1 cellular context compared by ENCODE assay signal in genomic region chr14:96098309-96098998, GRCh38.
TF ChIP-seq lines count a peak whose summit lies in the region.

No MANE protein-coding gene starts in this region.

TF ChIP-seq in HepG2, 621 proteins besides CTCF, POLR2A, EP300 and RAD21 (continued from another document and continues in another):
- TF ChIP-seq, protein P1, sequence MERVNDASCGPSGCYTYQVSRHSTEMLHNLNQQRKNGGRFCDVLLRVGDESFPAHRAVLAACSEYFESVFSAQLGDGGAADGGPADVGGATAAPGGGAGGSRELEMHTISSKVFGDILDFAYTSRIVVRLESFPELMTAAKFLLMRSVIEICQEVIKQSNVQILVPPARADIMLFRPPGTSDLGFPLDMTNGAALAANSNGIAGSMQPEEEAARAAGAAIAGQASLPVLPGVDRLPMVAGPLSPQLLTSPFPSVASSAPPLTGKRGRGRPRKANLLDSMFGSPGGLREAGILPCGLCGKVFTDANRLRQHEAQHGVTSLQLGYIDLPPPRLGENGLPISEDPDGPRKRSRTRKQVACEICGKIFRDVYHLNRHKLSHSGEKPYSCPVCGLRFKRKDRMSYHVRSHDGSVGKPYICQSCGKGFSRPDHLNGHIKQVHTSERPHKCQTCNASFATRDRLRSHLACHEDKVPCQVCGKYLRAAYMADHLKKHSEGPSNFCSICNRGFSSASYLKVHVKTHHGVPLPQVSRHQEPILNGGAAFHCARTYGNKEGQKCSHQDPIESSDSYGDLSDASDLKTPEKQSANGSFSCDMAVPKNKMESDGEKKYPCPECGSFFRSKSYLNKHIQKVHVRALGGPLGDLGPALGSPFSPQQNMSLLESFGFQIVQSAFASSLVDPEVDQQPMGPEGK (CRISPR knock-in tag; IDR thresholded peaks at IDR 0.05): peak; percentile 3; the same call in 1 of the 2 replicates
- TF ChIP-seq ZNF878 (CRISPR knock-in tag; IDR thresholded peaks at IDR 0.05) (no peak), TP53 (CRISPR knock-in tag; conservative IDR thresholded peaks at IDR 0.05) (no peak), U2AF1 (optimal IDR thresholded peaks at IDR 0.05; ENCODE audit: low read depth, low read length) (no peak), SP4 (CRISPR knock-in tag; IDR thresholded peaks at IDR 0.05) (no peak), ZC3H13 (CRISPR knock-in tag; IDR thresholded peaks at IDR 0.05) (no peak), ZSCAN30 (CRISPR knock-in tag; IDR thresholded peaks at IDR 0.05) (no peak), AHR (CRISPR knock-in tag; IDR thresholded peaks at IDR 0.05) (no peak), TERF1 (CRISPR knock-in tag; IDR thresholded peaks at IDR 0.05) (no peak), ZNF790 (CRISPR knock-in tag; IDR thresholded peaks at IDR 0.05; ENCODE audit: borderline replicate concordance) (no peak), RBM22 (optimal IDR thresholded peaks at IDR 0.05; ENCODE audit: low read length) (no peak), PLRG1 (conservative IDR thresholded peaks at IDR 0.05) (no peak), JUND (CRISPR knock-in tag; IDR thresholded peaks at IDR 0.05) (no peak), MEF2D (CRISPR knock-in tag; IDR thresholded peaks at IDR 0.05) (no peak), ZNF776 (CRISPR knock-in tag; IDR thresholded peaks at IDR 0.05) (0 out of 2 replicates have a peak, but pooled peaks have one; percentile 35), ZUFSP (CRISPR knock-in tag; IDR thresholded peaks at IDR 0.05; ENCODE audit: borderline replicate concordance) (no peak), KAT7 (CRISPR knock-in tag; IDR thresholded peaks at IDR 0.05; ENCODE audit: borderline replicate concordance) (no peak), ZNF598 (CRISPR knock-in tag; IDR thresholded peaks at IDR 0.05; ENCODE audit: borderline replicate concordance) (no peak), ATF1 (CRISPR knock-in tag; IDR thresholded peaks at IDR 0.05) (no peak), ZNF24 (IDR thresholded peaks at IDR 0.05) (no peak), TRIM24 (CRISPR knock-in tag; IDR thresholded peaks at IDR 0.05) (no peak), RFXANK (CRISPR knock-in tag; IDR thresholded peaks at IDR 0.05) (no peak), SRSF9 (IDR thresholded peaks at IDR 0.05; ENCODE audit: borderline replicate concordance, insufficient read depth, low read depth, low read length, poor library complexity, severe bottlenecking) (no peak), NFE2L1 (CRISPR knock-in tag; IDR thresholded peaks at IDR 0.05; ENCODE audit: borderline replicate concordance) (no peak), ZNF484 (CRISPR knock-in tag; IDR thresholded peaks at IDR 0.05; ENCODE audit: borderline replicate concordance, low read depth) (no peak), BATF2 (CRISPR knock-in tag; IDR thresholded peaks at IDR 0.05) (no peak), SYNCRIP (IDR thresholded peaks at IDR 0.05; ENCODE audit: insufficient read depth, low read depth, low read length) (no peak), ZNF263 (CRISPR knock-in tag; IDR thresholded peaks at IDR 0.05) (no peak), NFYB (CRISPR knock-in tag; IDR thresholded peaks at IDR 0.05) (no peak), WIZ (CRISPR knock-in tag; IDR thresholded peaks at IDR 0.05) (no peak), STAG1 (CRISPR knock-in tag; IDR thresholded peaks at IDR 0.05) (peak; percentile 76), ZNF816 (CRISPR knock-in tag; IDR thresholded peaks at IDR 0.05; ENCODE audit: borderline replicate concordance) (no peak)
- TF ChIP-seq, protein P2, sequence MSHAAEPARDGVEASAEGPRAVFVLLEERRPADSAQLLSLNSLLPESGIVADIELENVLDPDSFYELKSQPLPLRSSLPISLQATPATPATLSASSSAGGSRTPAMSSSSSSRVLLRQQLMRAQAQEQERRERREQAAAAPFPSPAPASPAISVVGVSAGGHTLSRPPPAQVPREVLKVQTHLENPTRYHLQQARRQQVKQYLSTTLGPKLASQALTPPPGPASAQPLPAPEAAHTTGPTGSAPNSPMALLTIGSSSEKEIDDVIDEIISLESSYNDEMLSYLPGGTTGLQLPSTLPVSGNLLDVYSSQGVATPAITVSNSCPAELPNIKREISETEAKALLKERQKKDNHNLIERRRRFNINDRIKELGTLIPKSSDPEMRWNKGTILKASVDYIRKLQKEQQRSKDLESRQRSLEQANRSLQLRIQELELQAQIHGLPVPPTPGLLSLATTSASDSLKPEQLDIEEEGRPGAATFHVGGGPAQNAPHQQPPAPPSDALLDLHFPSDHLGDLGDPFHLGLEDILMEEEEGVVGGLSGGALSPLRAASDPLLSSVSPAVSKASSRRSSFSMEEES (CRISPR knock-in tag; IDR thresholded peaks at IDR 0.05): no peak
- TF ChIP-seq, protein P3, sequence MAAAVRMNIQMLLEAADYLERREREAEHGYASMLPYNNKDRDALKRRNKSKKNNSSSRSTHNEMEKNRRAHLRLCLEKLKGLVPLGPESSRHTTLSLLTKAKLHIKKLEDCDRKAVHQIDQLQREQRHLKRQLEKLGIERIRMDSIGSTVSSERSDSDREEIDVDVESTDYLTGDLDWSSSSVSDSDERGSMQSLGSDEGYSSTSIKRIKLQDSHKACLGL (CRISPR knock-in tag; IDR thresholded peaks at IDR 0.05): 0 out of 2 replicates have a peak, but pooled peaks have one; percentile 28
- TF ChIP-seq, protein P4, sequence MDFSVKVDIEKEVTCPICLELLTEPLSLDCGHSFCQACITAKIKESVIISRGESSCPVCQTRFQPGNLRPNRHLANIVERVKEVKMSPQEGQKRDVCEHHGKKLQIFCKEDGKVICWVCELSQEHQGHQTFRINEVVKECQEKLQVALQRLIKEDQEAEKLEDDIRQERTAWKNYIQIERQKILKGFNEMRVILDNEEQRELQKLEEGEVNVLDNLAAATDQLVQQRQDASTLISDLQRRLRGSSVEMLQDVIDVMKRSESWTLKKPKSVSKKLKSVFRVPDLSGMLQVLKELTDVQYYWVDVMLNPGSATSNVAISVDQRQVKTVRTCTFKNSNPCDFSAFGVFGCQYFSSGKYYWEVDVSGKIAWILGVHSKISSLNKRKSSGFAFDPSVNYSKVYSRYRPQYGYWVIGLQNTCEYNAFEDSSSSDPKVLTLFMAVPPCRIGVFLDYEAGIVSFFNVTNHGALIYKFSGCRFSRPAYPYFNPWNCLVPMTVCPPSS (IDR thresholded peaks at IDR 0.05): no peak
- TF ChIP-seq, protein P5, sequence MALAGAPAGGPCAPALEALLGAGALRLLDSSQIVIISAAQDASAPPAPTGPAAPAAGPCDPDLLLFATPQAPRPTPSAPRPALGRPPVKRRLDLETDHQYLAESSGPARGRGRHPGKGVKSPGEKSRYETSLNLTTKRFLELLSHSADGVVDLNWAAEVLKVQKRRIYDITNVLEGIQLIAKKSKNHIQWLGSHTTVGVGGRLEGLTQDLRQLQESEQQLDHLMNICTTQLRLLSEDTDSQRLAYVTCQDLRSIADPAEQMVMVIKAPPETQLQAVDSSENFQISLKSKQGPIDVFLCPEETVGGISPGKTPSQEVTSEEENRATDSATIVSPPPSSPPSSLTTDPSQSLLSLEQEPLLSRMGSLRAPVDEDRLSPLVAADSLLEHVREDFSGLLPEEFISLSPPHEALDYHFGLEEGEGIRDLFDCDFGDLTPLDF (CRISPR knock-in tag; IDR thresholded peaks at IDR 0.05): no peak
- TF ChIP-seq, protein P6, sequence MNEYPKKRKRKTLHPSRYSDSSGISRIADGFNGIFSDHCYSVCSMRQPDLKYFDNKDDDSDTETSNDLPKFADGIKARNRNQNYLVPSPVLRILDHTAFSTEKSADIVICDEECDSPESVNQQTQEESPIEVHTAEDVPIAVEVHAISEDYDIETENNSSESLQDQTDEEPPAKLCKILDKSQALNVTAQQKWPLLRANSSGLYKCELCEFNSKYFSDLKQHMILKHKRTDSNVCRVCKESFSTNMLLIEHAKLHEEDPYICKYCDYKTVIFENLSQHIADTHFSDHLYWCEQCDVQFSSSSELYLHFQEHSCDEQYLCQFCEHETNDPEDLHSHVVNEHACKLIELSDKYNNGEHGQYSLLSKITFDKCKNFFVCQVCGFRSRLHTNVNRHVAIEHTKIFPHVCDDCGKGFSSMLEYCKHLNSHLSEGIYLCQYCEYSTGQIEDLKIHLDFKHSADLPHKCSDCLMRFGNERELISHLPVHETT (CRISPR knock-in tag; conservative IDR thresholded peaks at IDR 0.05): no peak
- TF ChIP-seq, protein P7, sequence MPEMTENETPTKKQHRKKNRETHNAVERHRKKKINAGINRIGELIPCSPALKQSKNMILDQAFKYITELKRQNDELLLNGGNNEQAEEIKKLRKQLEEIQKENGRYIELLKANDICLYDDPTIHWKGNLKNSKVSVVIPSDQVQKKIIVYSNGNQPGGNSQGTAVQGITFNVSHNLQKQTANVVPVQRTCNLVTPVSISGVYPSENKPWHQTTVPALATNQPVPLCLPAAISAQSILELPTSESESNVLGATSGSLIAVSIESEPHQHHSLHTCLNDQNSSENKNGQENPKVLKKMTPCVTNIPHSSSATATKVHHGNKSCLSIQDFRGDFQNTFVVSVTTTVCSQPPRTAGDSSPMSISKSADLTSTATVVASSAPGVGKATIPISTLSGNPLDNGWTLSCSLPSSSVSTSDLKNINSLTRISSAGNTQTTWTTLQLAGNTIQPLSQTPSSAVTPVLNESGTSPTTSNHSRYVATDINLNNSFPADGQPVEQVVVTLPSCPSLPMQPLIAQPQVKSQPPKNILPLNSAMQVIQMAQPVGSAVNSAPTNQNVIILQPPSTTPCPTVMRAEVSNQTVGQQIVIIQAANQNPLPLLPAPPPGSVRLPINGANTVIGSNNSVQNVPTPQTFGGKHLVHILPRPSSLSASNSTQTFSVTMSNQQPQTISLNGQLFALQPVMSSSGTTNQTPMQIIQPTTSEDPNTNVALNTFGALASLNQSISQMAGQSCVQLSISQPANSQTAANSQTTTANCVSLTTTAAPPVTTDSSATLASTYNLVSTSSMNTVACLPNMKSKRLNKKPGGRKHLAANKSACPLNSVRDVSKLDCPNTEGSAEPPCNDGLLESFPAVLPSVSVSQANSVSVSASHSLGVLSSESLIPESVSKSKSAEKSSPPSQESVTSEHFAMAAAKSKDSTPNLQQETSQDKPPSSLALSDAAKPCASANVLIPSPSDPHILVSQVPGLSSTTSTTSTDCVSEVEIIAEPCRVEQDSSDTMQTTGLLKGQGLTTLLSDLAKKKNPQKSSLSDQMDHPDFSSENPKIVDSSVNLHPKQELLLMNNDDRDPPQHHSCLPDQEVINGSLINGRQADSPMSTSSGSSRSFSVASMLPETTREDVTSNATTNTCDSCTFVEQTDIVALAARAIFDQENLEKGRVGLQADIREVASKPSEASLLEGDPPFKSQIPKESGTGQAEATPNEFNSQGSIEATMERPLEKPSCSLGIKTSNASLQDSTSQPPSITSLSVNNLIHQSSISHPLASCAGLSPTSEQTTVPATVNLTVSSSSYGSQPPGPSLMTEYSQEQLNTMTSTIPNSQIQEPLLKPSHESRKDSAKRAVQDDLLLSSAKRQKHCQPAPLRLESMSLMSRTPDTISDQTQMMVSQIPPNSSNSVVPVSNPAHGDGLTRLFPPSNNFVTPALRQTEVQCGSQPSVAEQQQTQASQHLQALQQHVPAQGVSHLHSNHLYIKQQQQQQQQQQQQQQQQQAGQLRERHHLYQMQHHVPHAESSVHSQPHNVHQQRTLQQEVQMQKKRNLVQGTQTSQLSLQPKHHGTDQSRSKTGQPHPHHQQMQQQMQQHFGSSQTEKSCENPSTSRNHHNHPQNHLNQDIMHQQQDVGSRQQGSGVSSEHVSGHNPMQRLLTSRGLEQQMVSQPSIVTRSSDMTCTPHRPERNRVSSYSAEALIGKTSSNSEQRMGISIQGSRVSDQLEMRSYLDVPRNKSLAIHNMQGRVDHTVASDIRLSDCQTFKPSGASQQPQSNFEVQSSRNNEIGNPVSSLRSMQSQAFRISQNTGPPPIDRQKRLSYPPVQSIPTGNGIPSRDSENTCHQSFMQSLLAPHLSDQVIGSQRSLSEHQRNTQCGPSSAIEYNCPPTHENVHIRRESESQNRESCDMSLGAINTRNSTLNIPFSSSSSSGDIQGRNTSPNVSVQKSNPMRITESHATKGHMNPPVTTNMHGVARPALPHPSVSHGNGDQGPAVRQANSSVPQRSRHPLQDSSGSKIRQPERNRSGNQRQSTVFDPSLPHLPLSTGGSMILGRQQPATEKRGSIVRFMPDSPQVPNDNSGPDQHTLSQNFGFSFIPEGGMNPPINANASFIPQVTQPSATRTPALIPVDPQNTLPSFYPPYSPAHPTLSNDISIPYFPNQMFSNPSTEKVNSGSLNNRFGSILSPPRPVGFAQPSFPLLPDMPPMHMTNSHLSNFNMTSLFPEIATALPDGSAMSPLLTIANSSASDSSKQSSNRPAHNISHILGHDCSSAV (CRISPR knock-in tag; IDR thresholded peaks at IDR 0.05; ENCODE audit: borderline replicate concordance): no peak
- TF ChIP-seq, protein P8, sequence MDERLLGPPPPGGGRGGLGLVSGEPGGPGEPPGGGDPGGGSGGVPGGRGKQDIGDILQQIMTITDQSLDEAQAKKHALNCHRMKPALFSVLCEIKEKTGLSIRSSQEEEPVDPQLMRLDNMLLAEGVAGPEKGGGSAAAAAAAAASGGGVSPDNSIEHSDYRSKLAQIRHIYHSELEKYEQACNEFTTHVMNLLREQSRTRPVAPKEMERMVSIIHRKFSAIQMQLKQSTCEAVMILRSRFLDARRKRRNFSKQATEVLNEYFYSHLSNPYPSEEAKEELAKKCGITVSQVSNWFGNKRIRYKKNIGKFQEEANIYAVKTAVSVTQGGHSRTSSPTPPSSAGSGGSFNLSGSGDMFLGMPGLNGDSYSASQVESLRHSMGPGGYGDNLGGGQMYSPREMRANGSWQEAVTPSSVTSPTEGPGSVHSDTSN (CRISPR knock-in tag; IDR thresholded peaks at IDR 0.05): no peak
